In genomic region chr4:3192827-3193226, GRCh38 we compare ENCODE assay signal across 16 cellular contexts. TPM values are rescaled to one million over a fixed set of nuclear protein-coding genes. Genes with fewer than 3 reads are reported as not detected.
DNase-seq lines count a peak whose midpoint lies in the region; ATAC-seq and TF ChIP-seq lines count a peak whose summit lies in the region.
"Had no signal": no experiment of that assay in that cellular context is flagged by ENCODE, and none has a peak within 500 bp of the region (broad histone marks: within the 10 kb centered on the region; RNA-seq: fewer than 3 reads in every experiment).

No MANE protein-coding gene starts in this region.

- no peak overlapping the region for H3K9ac ChIP-seq in endodermal cell (ENCODE audit: extremely low read depth, low read length, poor library complexity, severe bottlenecking)

- POLR2A ChIA-PET in activated CD8-positive, alpha-beta T cell treated with anti-CD3 and anti-CD28 coated beads, Interleukin-2, amount 10 ng/mL, durations not matched to agents 7 days and 5 days (lab: Charles Lee) = no interaction called here
- POLR2A ChIA-PET in activated CD8-positive, alpha-beta T cell treated with anti-CD3 and anti-CD28 coated beads for 36 hours (lab: Charles Lee) = interaction anchor here (0.9 kb wide), 1 partner anchor 53 kb away, joined by 3 read pairs; no protein-coding TSS in a partner anchor
- POLR2A ChIA-PET in Caco-2 (lab: Charles Lee) = no interaction called here

- DNase-seq in activated CD8-positive, alpha-beta T cell treated with anti-CD3 and anti-CD28 coated beads, Interleukin-2, amount 10 ng/mL, durations not matched to agents 7 days and 5 days = no peak
- no peak for DNase-seq in activated CD8-positive, alpha-beta T cell treated with anti-CD3 and anti-CD28 coated beads for 36 hours
- DNase-seq in activated T-helper 2 cell treated with anti-CD3 and anti-CD28 coated beads, Interferon-gamma antibody, Interleukin-2, Interleukin-4, amounts not matched to agents 10 μg/mL and 5 μg/mL and 100 μg/mL, durations not matched to agents 14 hours and 24 hours and 36 hours (ENCODE audit: low spot score) = no peak
- DNase-seq in endodermal cell (peak; percentile 18), Caco-2 (no peak)
- DNase-seq in stimulated activated effector memory CD8-positive, alpha-beta T cell treated with anti-CD3 and anti-CD28 coated beads, Interleukin-12 subunit alpha, Interleukin-12 subunit beta, amount 100 ng/mL, for 72 hours (ENCODE audit: low spot score in 2 of 2) = no peak
- DNase-seq: BE2C, Calu3, GF-D8, KG1, NCI-H1436 treated with DMSO at 0.1 percent for 48 hours, NCI-H2029, NCI-H526, PC-3 had no signal

- no peaks in the 10 kb centered on the region for H3K9me3 Mint-ChIP-seq in activated CD8-positive, alpha-beta T cell treated with anti-CD3 and anti-CD28 coated beads, Interleukin-2, amount 10 ng/mL, durations not matched to agents 7 days and 5 days (ENCODE audit: insufficient read depth)
- H3K9me3 Mint-ChIP-seq in activated CD8-positive, alpha-beta T cell treated with anti-CD3 and anti-CD28 coated beads for 36 hours = no peaks in the 10 kb centered on the region
- H3K9me3 Mint-ChIP-seq in activated T-helper 2 cell treated with anti-CD3 and anti-CD28 coated beads, Interferon-gamma antibody, Interleukin-2, Interleukin-4, amounts not matched to agents 10 μg/mL and 5 μg/mL and 100 μg/mL, durations not matched to agents 14 hours and 24 hours and 36 hours = no peaks in the 10 kb centered on the region
- H3K9me3 Mint-ChIP-seq in endodermal cell (no peaks in the 10 kb centered on the region), Caco-2 (ENCODE audit: unreplicated experiment) (no peaks in the 10 kb centered on the region)
- H3K9me3 Mint-ChIP-seq in stimulated activated effector memory CD8-positive, alpha-beta T cell treated with anti-CD3 and anti-CD28 coated beads, Interleukin-12 subunit alpha, Interleukin-12 subunit beta, amount 100 ng/mL, for 72 hours = no peaks in the 10 kb centered on the region
- H3K9me3 Mint-ChIP-seq: CD4-positive, CD25-positive, alpha-beta regulatory T cell had no signal

- no peak overlapping the region for H3K4me3 Mint-ChIP-seq in activated CD8-positive, alpha-beta T cell treated with anti-CD3 and anti-CD28 coated beads, Interleukin-2, amount 10 ng/mL, durations not matched to agents 7 days and 5 days
- H3K4me3 Mint-ChIP-seq in activated CD8-positive, alpha-beta T cell treated with anti-CD3 and anti-CD28 coated beads for 36 hours = no peak overlapping the region
- H3K4me3 Mint-ChIP-seq in activated T-helper 2 cell treated with anti-CD3 and anti-CD28 coated beads, Interferon-gamma antibody, Interleukin-2, Interleukin-4, amounts not matched to agents 10 μg/mL and 5 μg/mL and 100 μg/mL, durations not matched to agents 14 hours and 24 hours and 36 hours (ENCODE audit: low read depth) = no peak overlapping the region
- H3K4me3 Mint-ChIP-seq in endodermal cell (no peak overlapping the region), Caco-2 (ENCODE audit: unreplicated experiment) (no peak overlapping the region)
- no peak overlapping the region for H3K4me3 Mint-ChIP-seq in stimulated activated effector memory CD8-positive, alpha-beta T cell treated with anti-CD3 and anti-CD28 coated beads, Interleukin-12 subunit alpha, Interleukin-12 subunit beta, amount 100 ng/mL, for 72 hours
- H3K4me3 Mint-ChIP-seq: CD4-positive, CD25-positive, alpha-beta regulatory T cell had no signal

- H3K36me3 Mint-ChIP-seq in activated CD8-positive, alpha-beta T cell treated with anti-CD3 and anti-CD28 coated beads, Interleukin-2, amount 10 ng/mL, durations not matched to agents 7 days and 5 days (ENCODE audit: low read depth) = peaks cover 52% of the 10 kb centered on the region
- peaks cover 20% of the 10 kb centered on the region for H3K36me3 Mint-ChIP-seq in activated CD8-positive, alpha-beta T cell treated with anti-CD3 and anti-CD28 coated beads for 36 hours (ENCODE audit: low read depth)
- H3K36me3 Mint-ChIP-seq in activated T-helper 2 cell treated with anti-CD3 and anti-CD28 coated beads, Interferon-gamma antibody, Interleukin-2, Interleukin-4, amounts not matched to agents 10 μg/mL and 5 μg/mL and 100 μg/mL, durations not matched to agents 14 hours and 24 hours and 36 hours (ENCODE audit: low read depth) = peaks cover 42% of the 10 kb centered on the region
- peaks cover 60% of the 10 kb centered on the region for H3K36me3 Mint-ChIP-seq in endodermal cell (ENCODE audit: low read depth)
- peaks cover 55% of the 10 kb centered on the region for H3K36me3 Mint-ChIP-seq in stimulated activated effector memory CD8-positive, alpha-beta T cell treated with anti-CD3 and anti-CD28 coated beads, Interleukin-12 subunit alpha, Interleukin-12 subunit beta, amount 100 ng/mL, for 72 hours
- H3K36me3 Mint-ChIP-seq in Caco-2 (ENCODE audit: insufficient read depth, unreplicated experiment) = peaks cover 34% of the 10 kb centered on the region

- H3K36me3 ChIP-seq in endodermal cell (ENCODE audit: control insufficient read depth, insufficient read depth, low read length) = peaks cover 87% of the 10 kb centered on the region
- H3K36me3 ChIP-seq in Caco-2 (ENCODE audit: control insufficient read depth, insufficient read depth, low read length) = no peaks in the 10 kb centered on the region

- H3K27ac Mint-ChIP-seq in activated CD8-positive, alpha-beta T cell treated with anti-CD3 and anti-CD28 coated beads, Interleukin-2, amount 10 ng/mL, durations not matched to agents 7 days and 5 days = peak overlapping the region; percentile 65
- no peak overlapping the region for H3K27ac Mint-ChIP-seq in activated CD8-positive, alpha-beta T cell treated with anti-CD3 and anti-CD28 coated beads for 36 hours
- H3K27ac Mint-ChIP-seq in activated T-helper 2 cell treated with anti-CD3 and anti-CD28 coated beads, Interferon-gamma antibody, Interleukin-2, Interleukin-4, amounts not matched to agents 10 μg/mL and 5 μg/mL and 100 μg/mL, durations not matched to agents 14 hours and 24 hours and 36 hours = peak overlapping the region; percentile 41
- no peak overlapping the region for H3K27ac Mint-ChIP-seq in endodermal cell
- no peak overlapping the region for H3K27ac Mint-ChIP-seq in stimulated activated effector memory CD8-positive, alpha-beta T cell treated with anti-CD3 and anti-CD28 coated beads, Interleukin-12 subunit alpha, Interleukin-12 subunit beta, amount 100 ng/mL, for 72 hours
- no peak overlapping the region for H3K27ac Mint-ChIP-seq in Caco-2 (ENCODE audit: unreplicated experiment)

- H3K4me3 ChIP-seq in endodermal cell (ENCODE audit: low read length) (no peak overlapping the region), Caco-2 (ENCODE audit: low read depth, low read length) (no peak overlapping the region)

- no TSS peak for BruUV-seq in Caco-2 (replicated peaks; lab: Mats Ljungman, UMichigan)

- peaks cover 61% of the 10 kb centered on the region for H3K4me1 Mint-ChIP-seq in activated CD8-positive, alpha-beta T cell treated with anti-CD3 and anti-CD28 coated beads, Interleukin-2, amount 10 ng/mL, durations not matched to agents 7 days and 5 days (ENCODE audit: low read depth)
- H3K4me1 Mint-ChIP-seq in activated CD8-positive, alpha-beta T cell treated with anti-CD3 and anti-CD28 coated beads for 36 hours (ENCODE audit: low read depth) = peaks cover 54% of the 10 kb centered on the region
- peaks cover 44% of the 10 kb centered on the region for H3K4me1 Mint-ChIP-seq in activated T-helper 2 cell treated with anti-CD3 and anti-CD28 coated beads, Interferon-gamma antibody, Interleukin-2, Interleukin-4, amounts not matched to agents 10 μg/mL and 5 μg/mL and 100 μg/mL, durations not matched to agents 14 hours and 24 hours and 36 hours (ENCODE audit: low read depth)
- no peaks in the 10 kb centered on the region for H3K4me1 Mint-ChIP-seq in endodermal cell
- H3K4me1 Mint-ChIP-seq in stimulated activated effector memory CD8-positive, alpha-beta T cell treated with anti-CD3 and anti-CD28 coated beads, Interleukin-12 subunit alpha, Interleukin-12 subunit beta, amount 100 ng/mL, for 72 hours = peaks cover 75% of the 10 kb centered on the region
- H3K4me1 Mint-ChIP-seq in Caco-2 (ENCODE audit: low read depth, unreplicated experiment) = no peaks in the 10 kb centered on the region

- H3K9me3 ChIP-seq in endodermal cell (ENCODE audit: control insufficient read depth, low read length) (no peaks in the 10 kb centered on the region), Caco-2 (no peaks in the 10 kb centered on the region)
- H3K9me3 ChIP-seq: BE2C had no signal

- no peaks in the 10 kb centered on the region for H3K27me3 ChIP-seq in endodermal cell (ENCODE audit: control insufficient read depth, insufficient read depth, low read length, poor library complexity, severe bottlenecking)
- H3K27me3 ChIP-seq in Caco-2 (replicated peaks; ENCODE audit: control insufficient read depth, insufficient read depth, low read length) = no peaks in the 10 kb centered on the region
- H3K27me3 ChIP-seq: BE2C had no signal

- no peak overlapping the region for H3K27ac ChIP-seq in endodermal cell (ENCODE audit: low read depth, low read length)

- H3K4me1 ChIP-seq in endodermal cell (ENCODE audit: control insufficient read depth, insufficient read depth, low read length) (no peaks in the 10 kb centered on the region), Caco-2 (no peaks in the 10 kb centered on the region)

- TF ChIP-seq CTCF in activated CD8-positive, alpha-beta T cell treated with anti-CD3 and anti-CD28 coated beads for 36 hours (IDR thresholded peaks at IDR 0.05) = no peak
- TF ChIP-seq CTCF in endodermal cell (conservative IDR thresholded peaks at IDR 0.05) = no peak
- no peak for TF ChIP-seq CTCF in Caco-2 (IDR thresholded peaks at IDR 0.05; ENCODE audit: insufficient read depth in 1 of 2, low read depth in 1 of 2, low read length in 1 of 2, severe bottlenecking in 1 of 2, unreplicated experiment in 1 of 2)

- 96 to 100% methylated on average over 6 to 12 of the region's 12 CpGs for WGBS in endodermal cell (ENCODE audit: insufficient coverage in 1 of 2, insufficient read length in 1 of 2), 2 experiments

- no peak for ATAC-seq in activated CD8-positive, alpha-beta T cell treated with anti-CD3 and anti-CD28 coated beads, Interleukin-2, amount 10 ng/mL, durations not matched to agents 7 days and 5 days
- no peak for ATAC-seq in activated CD8-positive, alpha-beta T cell treated with anti-CD3 and anti-CD28 coated beads for 36 hours
- peak; percentile 27 for ATAC-seq in stimulated activated effector memory CD8-positive, alpha-beta T cell treated with anti-CD3 and anti-CD28 coated beads, Interleukin-12 subunit alpha, Interleukin-12 subunit beta, amount 100 ng/mL, for 72 hours
- ATAC-seq in HG02981 (IDR thresholded peaks at IDR 0.05; ENCODE audit: unreplicated experiment) = no peak
- ATAC-seq: PC-3 had no signal

- no peaks in the 10 kb centered on the region for H3K27me3 Mint-ChIP-seq in activated CD8-positive, alpha-beta T cell treated with anti-CD3 and anti-CD28 coated beads, Interleukin-2, amount 10 ng/mL, durations not matched to agents 7 days and 5 days (ENCODE audit: low read depth)
- no peaks in the 10 kb centered on the region for H3K27me3 Mint-ChIP-seq in activated CD8-positive, alpha-beta T cell treated with anti-CD3 and anti-CD28 coated beads for 36 hours
- H3K27me3 Mint-ChIP-seq in activated T-helper 2 cell treated with anti-CD3 and anti-CD28 coated beads, Interferon-gamma antibody, Interleukin-2, Interleukin-4, amounts not matched to agents 10 μg/mL and 5 μg/mL and 100 μg/mL, durations not matched to agents 14 hours and 24 hours and 36 hours (ENCODE audit: low read depth) = no peaks in the 10 kb centered on the region
- no peaks in the 10 kb centered on the region for H3K27me3 Mint-ChIP-seq in endodermal cell (ENCODE audit: insufficient read depth)
- no peaks in the 10 kb centered on the region for H3K27me3 Mint-ChIP-seq in Caco-2 (ENCODE audit: insufficient read depth, unreplicated experiment)
- H3K27me3 Mint-ChIP-seq: CD4-positive, CD25-positive, alpha-beta regulatory T cell had no signal

- CTCF ChIA-PET in activated CD8-positive, alpha-beta T cell treated with anti-CD3 and anti-CD28 coated beads, Interleukin-2, amount 10 ng/mL, durations not matched to agents 7 days and 5 days (lab: Charles Lee) = interaction anchor here (0.8 to 4.7 kb wide), 13 partner anchors 10 to 288 kb away, joined by 3 to 29 read pairs (median 6); partner anchors contain the start of gene RGS12
- CTCF ChIA-PET in activated CD8-positive, alpha-beta T cell treated with anti-CD3 and anti-CD28 coated beads for 36 hours (lab: Charles Lee) = interaction anchor here (1.4 to 5.6 kb wide), 5 partner anchors 9 to 155 kb away, joined by 3 to 23 read pairs (median 6); no protein-coding TSS in a partner anchor
- CTCF ChIA-PET in Caco-2 (lab: Charles Lee) = no interaction called here

- intact Hi-C loops in activated CD8-positive, alpha-beta T cell treated with anti-CD3 and anti-CD28 coated beads for 36 hours (cut with micrococcal nuclease) = no loop called here
- intact Hi-C loops in activated T-helper 2 cell treated with anti-CD3 and anti-CD28 coated beads, Interferon-gamma antibody, Interleukin-2, Interleukin-4, amounts not matched to agents 10 μg/mL and 5 μg/mL and 100 μg/mL, durations not matched to agents 14 hours and 24 hours and 36 hours (cut with micrococcal nuclease) = no loop called here
- intact Hi-C loops in Caco-2 (cut with micrococcal nuclease; ENCODE audit: unreplicated experiment) = no loop called here

RNA-seq across cellular contexts. Expression of gene MSANTD1, which starts 56.1 kb away (rescaled TPM):
- total RNA-seq in activated CD8-positive, alpha-beta T cell treated with anti-CD3 and anti-CD28 coated beads, Interleukin-2, amount 10 ng/mL, durations not matched to agents 7 days and 5 days = 1 to 10 TPM in 1 of 2 experiments, under 1 TPM in 1; 0.83 to 1.0 TPM
- total RNA-seq in activated CD8-positive, alpha-beta T cell treated with anti-CD3 and anti-CD28 coated beads for 36 hours = under 1 TPM; 0.43 TPM
- 0.64 and 0.68 TPM in 2 replicates for total RNA-seq in activated T-helper 2 cell treated with anti-CD3 and anti-CD28 coated beads, Interferon-gamma antibody, Interleukin-2, Interleukin-4, amounts not matched to agents 10 μg/mL and 5 μg/mL and 100 μg/mL, durations not matched to agents 14 hours and 24 hours and 36 hours
- total RNA-seq in endodermal cell (1 to 10 TPM in 1 of 2 donors, under 1 TPM in 1; 1.00 to 2.5 TPM), Caco-2 (2022) (0.93 and 0.95 TPM in 2 replicates)
- 0.32 TPM for polyA plus RNA-seq in endodermal cell (2013, experiment 1 of 2)
- 0.41 TPM for polyA plus RNA-seq in endodermal cell (2013, experiment 2 of 2)

Comparison
In these comparisons a context has a peak if more than half of its experiments do, and no peak if none do; other contexts are left out.
1. H3K27ac Mint-ChIP-seq: peak in activated CD8-positive, alpha-beta T cell treated with anti-CD3 and anti-CD28 coated beads, Interleukin-2, amount 10 ng/mL, durations not matched to agents 7 days and 5 days (single experiment) and activated T-helper 2 cell treated with anti-CD3 and anti-CD28 coated beads, Interferon-gamma antibody, Interleukin-2, Interleukin-4, amounts not matched to agents 10 μg/mL and 5 μg/mL and 100 μg/mL, durations not matched to agents 14 hours and 24 hours and 36 hours (single experiment); none in activated CD8-positive, alpha-beta T cell treated with anti-CD3 and anti-CD28 coated beads for 36 hours (single experiment), endodermal cell (single experiment), stimulated activated effector memory CD8-positive, alpha-beta T cell treated with anti-CD3 and anti-CD28 coated beads, Interleukin-12 subunit alpha, Interleukin-12 subunit beta, amount 100 ng/mL, for 72 hours (single experiment) and Caco-2 (single experiment).